1 cellular context compared by ENCODE assay signal in genomic region chr1:173871500-173871899, GRCh38.
TF ChIP-seq lines count a peak whose summit lies in the region.

No MANE protein-coding gene starts in this region.

TF ChIP-seq in GM12878, 131 proteins besides CTCF, POLR2A, EP300 and RAD21:
- TF ChIP-seq RAD51 (IDR thresholded peaks at IDR 0.05) (peak; percentile 63; the same call in 1 of the 2 replicates), MEF2A (IDR thresholded peaks at IDR 0.05; ENCODE audit: insufficient read depth, low read depth, low read length) (no peak)
TF ChIP-seq in GM12878: peak in this region for 1.
